8 cellular contexts compared by ENCODE assay signal in genomic region chr19:53037101-53038097, GRCh38. TPM values are rescaled to one million over a fixed set of nuclear protein-coding genes. Genes with fewer than 3 reads are reported as not detected.
A peak's percentile ranks its signal among the peaks of the same experiment; 100 is the strongest.
DNase-seq lines count a peak whose midpoint lies in the region; ATAC-seq and TF ChIP-seq lines count a peak whose summit lies in the region.

No MANE protein-coding gene starts in this region.

- peaks cover 20% of the 10 kb centered on the region for H3K9me3 Mint-ChIP-seq in activated B cell treated with CpG ODN at 0.5 μM for 24 hours

- no peak overlapping the region for H2AFZ ChIP-seq in parathyroid adenoma

- H3K27ac Mint-ChIP-seq in activated B cell treated with CpG ODN at 0.5 μM for 24 hours: no peak overlapping the region

- peak overlapping the region; percentile 52 for H3K4me3 ChIP-seq in parathyroid adenoma (ENCODE audit: low read depth, low read length)
- peak overlapping the region in 1 of 4 donors; percentile 20 for H3K4me3 ChIP-seq in transverse colon

- no peak for TF ChIP-seq POLR2A in transverse colon (IDR thresholded peaks at IDR 0.05)

- no peaks in the 10 kb centered on the region for H3K4me1 ChIP-seq in parathyroid adenoma
- H3K4me1 ChIP-seq in transverse colon: no peaks in the 10 kb centered on the region

- no peak overlapping the region for H3K9ac ChIP-seq in parathyroid adenoma

- no peak for TF ChIP-seq CTCF in activated B cell treated with CpG ODN at 0.5 μM for 24 hours (IDR thresholded peaks at IDR 0.05)
- no peak for TF ChIP-seq CTCF in parathyroid adenoma (IDR thresholded peaks at IDR 0.05)
- no peak for TF ChIP-seq CTCF in transverse colon (IDR thresholded peaks at IDR 0.05)

- WGBS in transverse colon (ENCODE audit: low coverage in 1 of 2), 2 donors: 59% methylated on average over 52 of the region's 52 CpGs; no CpG with 5 or more reads in 1 of the 2 donors

- H3K4me2 ChIP-seq in parathyroid adenoma (ENCODE audit: low read length): peak overlapping the region; percentile 65

- H3K27me3 Mint-ChIP-seq in activated B cell treated with CpG ODN at 0.5 μM for 24 hours: peaks cover 14% of the 10 kb centered on the region

- no peak overlapping the region for H3K27ac ChIP-seq in parathyroid adenoma
- H3K27ac ChIP-seq in transverse colon: no peak overlapping the region

- H3K27me3 ChIP-seq in parathyroid adenoma (ENCODE audit: control insufficient read depth, insufficient read depth, low read length) (no peaks in the 10 kb centered on the region), transverse colon (peaks cover 15% of the 10 kb centered on the region)

- in situ Hi-C loops in transverse colon (cut with MboI; ENCODE audit: low pct_ligation_motif_present in 1 of 4, low pct_unique_long_range_greater_than_20kb in 1 of 4, low sequenced_read_pairs in 3 of 4): no loop called here

- intact Hi-C loops in activated B cell treated with CpG ODN at 0.5 μM for 24 hours (cut with micrococcal nuclease): no loop called here
- intact Hi-C loops in transverse colon (cut with DNase I; ENCODE audit: low total_unique reads): no loop called here

- CTCF ChIA-PET in activated B cell treated with CpG ODN at 0.5 μM for 24 hours (lab: Charles Lee): no interaction called here

- no peaks in the 10 kb centered on the region for H3K36me3 Mint-ChIP-seq in activated B cell treated with CpG ODN at 0.5 μM for 24 hours (ENCODE audit: low read depth)

- POLR2A ChIA-PET in activated B cell treated with CpG ODN at 0.5 μM for 24 hours (lab: Charles Lee): no interaction called here

- peak overlapping the region; percentile 48 for H3K4me3 Mint-ChIP-seq in activated B cell treated with CpG ODN at 0.5 μM for 24 hours

- no peak for TF ChIP-seq EP300 in transverse colon (IDR thresholded peaks at IDR 0.05; ENCODE audit: low read depth)

- peaks cover 3% of the 10 kb centered on the region for H3K4me1 Mint-ChIP-seq in activated B cell treated with CpG ODN at 0.5 μM for 24 hours

- DNase-seq in EL: peak; percentile 54
- DNase-seq in activated B cell treated with CpG ODN at 0.5 μM for 24 hours: no peak
- DNase-seq in foreskin melanocyte: peak; percentile 11
- DNase-seq in NCI-H187 (lab: John Stamatoyannopoulos, UW): no peak
- DNase-seq in transverse colon: no peak

- no peaks in the 10 kb centered on the region for H3K79me2 ChIP-seq in parathyroid adenoma

- ATAC-seq in activated B cell treated with CpG ODN at 0.5 μM for 24 hours (ENCODE audit: low read depth) (no peak), HG02938 (IDR thresholded peaks at IDR 0.05; ENCODE audit: unreplicated experiment) (no peak), HG03442 (IDR thresholded peaks at IDR 0.05; ENCODE audit: unreplicated experiment) (no peak)

- H3K9me3 ChIP-seq in parathyroid adenoma (ENCODE audit: control insufficient read depth, low read length): no peaks in the 10 kb centered on the region
- H3K9me3 ChIP-seq in transverse colon: peaks cover 9 to 21% of the 10 kb centered on the region in 2 donors

- H3K36me3 ChIP-seq in parathyroid adenoma (ENCODE audit: control insufficient read depth, insufficient read depth, low read length) (no peaks in the 10 kb centered on the region), transverse colon (no peaks in the 10 kb centered on the region)

RNA-seq across cellular contexts. Expression of gene ERVV-2, which starts 7.1 kb away (rescaled TPM):
- not detected in 2 replicates for total RNA-seq in activated B cell treated with CpG ODN at 0.5 μM for 24 hours
- total RNA-seq in transverse colon: not detected

RNA-seq across cellular contexts. Expression of gene ERVV-1, which starts 23.7 kb away (rescaled TPM):
- total RNA-seq in activated B cell treated with CpG ODN at 0.5 μM for 24 hours (0.11 and 0.12 TPM in 2 replicates), transverse colon (not detected)

Comparison
In these comparisons a context has a peak if more than half of its experiments do, and no peak if none do; other contexts are left out.
1. DNase-seq: peak in EL (single experiment) and foreskin melanocyte (single experiment); none in activated B cell treated with CpG ODN at 0.5 μM for 24 hours (single experiment), NCI-H187 (0 of 2) and transverse colon (single experiment).